ENCODE assay signal across 11 cellular contexts in genomic region chr4:145218251-145218650, GRCh38. TPM values are rescaled to one million over a fixed set of nuclear protein-coding genes. Genes with fewer than 3 reads are reported as not detected.
DNase-seq lines count a peak whose midpoint lies in the region; ATAC-seq and TF ChIP-seq lines count a peak whose summit lies in the region.
"Had no signal": no experiment of that assay in that cellular context is flagged by ENCODE, and none has a peak within 500 bp of the region (broad histone marks: within the 10 kb centered on the region; RNA-seq: fewer than 3 reads in every experiment).

No MANE protein-coding gene starts in this region.

- no peaks in the 10 kb centered on the region for H3K27me3 ChIP-seq in H7 (ENCODE audit: control insufficient read depth, insufficient read depth, low read length)
- no peaks in the 10 kb centered on the region for H3K27me3 ChIP-seq in foreskin keratinocyte
- H3K27me3 ChIP-seq: left lung had no signal

- TF ChIP-seq CTCF in foreskin keratinocyte (conservative IDR thresholded peaks at IDR 0.05) (no peak), omental fat pad (IDR thresholded peaks at IDR 0.05) (no peak)

- H3K27ac ChIP-seq in foreskin keratinocyte: no peak overlapping the region
- H3K27ac ChIP-seq: left lung had no signal

- ATAC-seq in GM18909 (IDR thresholded peaks at IDR 0.05; ENCODE audit: poor library complexity, unreplicated experiment): peak; percentile 95
- peak; percentile 79 for ATAC-seq in HG03457 (IDR thresholded peaks at IDR 0.05; ENCODE audit: unreplicated experiment)
- no peak for ATAC-seq in foreskin keratinocyte
- ATAC-seq in omental fat pad (ENCODE audit: low FRiP score): no peak
- ATAC-seq: left lung had no signal

- no peaks in the 10 kb centered on the region for H3K4me1 ChIP-seq in foreskin keratinocyte
- H3K4me1 ChIP-seq: left lung had no signal

- H3K36me3 ChIP-seq in H7 (replicated peaks; ENCODE audit: control insufficient read depth, insufficient read depth, low read length): no peaks in the 10 kb centered on the region
- H3K36me3 ChIP-seq: left lung had no signal

- no peak overlapping the region for H3K4me3 ChIP-seq in H7 (ENCODE audit: insufficient read depth, low read depth, low read length)
- H3K4me3 ChIP-seq: left lung had no signal

- peak; percentile 17 for DNase-seq in H7
- peak; percentile 29 for DNase-seq in left kidney (ENCODE audit: low read depth, low spot score)
- no peak for DNase-seq in activated effector memory CD4-positive, alpha-beta T cell treated with Interleukin-2 at 50 U/mL for 16 hours
- no peak for DNase-seq in foreskin keratinocyte
- DNase-seq in omental fat pad (ENCODE audit: low spot score): no peak
- DNase-seq in SK-N-DZ (ENCODE audit: low spot score): no peak
- DNase-seq: activated naive CD4-positive, alpha-beta T cell treated with anti-CD3 and anti-CD28 coated beads, Interleukin-2, amount 10 ng/mL, durations not matched to agents 7 days and 5 days; left lung; NCI-H524 treated with DMSO at 0.1 percent for 48 hours had no signal

RNA-seq across cellular contexts. Expression of gene OTUD4, which starts 37.9 kb away (rescaled TPM):
- 16.4 and 23.6 TPM in 2 replicates for total RNA-seq in H7 (2014; rRNA removed; shearing (Covaris generic))
- total RNA-seq in foreskin keratinocyte: 33.7 and 36.4 TPM in 2 replicates
- polyA plus RNA-seq in foreskin keratinocyte: 6.3 and 7.5 TPM in 2 replicates
- total RNA-seq in omental fat pad: 10 to 100 TPM; 26.8 to 76.1 (median 48.0) TPM
- polyA plus RNA-seq in SK-N-DZ (2014; cell fraction: cytosol; rRNA removed): 8.3 and 8.4 TPM in 2 replicates
- polyA plus RNA-seq in SK-N-DZ (2014; cell fraction: nucleus; rRNA removed): 15.2 and 21.5 TPM in 2 replicates

Comparison
In these comparisons a context has a peak if more than half of its experiments do, and no peak if none do; other contexts are left out.
1. ATAC-seq: peak in GM18909 (single experiment) and HG03457 (single experiment); none in foreskin keratinocyte (single experiment) and omental fat pad (single experiment).
2. DNase-seq: peak in H7 (single experiment) and left kidney (single experiment); none in activated effector memory CD4-positive, alpha-beta T cell treated with Interleukin-2 at 50 U/mL for 16 hours (single experiment), foreskin keratinocyte (0 of 2), omental fat pad (single experiment) and SK-N-DZ (single experiment).